Comparison of ENCODE assay signal across 1 cellular context in genomic region chr1:8625981-8626898, GRCh38.
TF ChIP-seq lines count a peak whose summit lies in the region.

No MANE protein-coding gene starts in this region.

TF ChIP-seq in WTC11, 78 proteins besides CTCF, POLR2A, EP300 and RAD21 (continued from another document):
- TF ChIP-seq ZNF219 (CRISPR knock-in tag; IDR thresholded peaks at IDR 0.05; ENCODE audit: borderline replicate concordance) (no peak), E2F4 (CRISPR knock-in tag; IDR thresholded peaks at IDR 0.05; ENCODE audit: borderline replicate concordance, low read depth) (no peak), ATF3 (CRISPR knock-in tag; conservative IDR thresholded peaks at IDR 0.05) (no peak), OVOL2 (CRISPR knock-in tag; IDR thresholded peaks at IDR 0.05; ENCODE audit: borderline replicate concordance) (no peak)
